Comparison of ENCODE assay signal across 1 cellular context in the genomic region with DNA sequence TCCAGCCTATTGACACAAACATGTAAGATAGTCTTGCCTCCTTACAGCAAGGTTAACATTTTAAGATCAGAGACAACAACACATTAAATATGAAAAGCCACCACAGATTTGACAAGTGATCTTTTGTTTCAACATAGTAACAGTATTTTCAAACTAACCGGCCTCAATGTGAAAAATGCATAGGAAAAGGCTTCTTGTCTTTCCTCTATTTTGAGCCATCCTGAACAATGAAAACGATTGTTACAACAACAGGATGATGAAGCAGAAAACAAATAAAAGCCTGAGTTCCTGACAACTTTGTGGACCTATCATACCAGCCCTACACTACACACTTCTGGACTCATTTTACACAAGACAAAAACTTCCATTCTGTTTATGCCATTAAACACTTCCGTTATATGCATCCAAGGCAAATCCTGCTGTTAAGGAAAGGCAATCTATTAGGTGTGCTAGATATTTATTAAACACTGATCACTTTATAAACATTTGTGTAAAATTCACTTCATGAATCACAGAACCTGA.
TF ChIP-seq lines count a peak whose summit lies in the region.

No MANE protein-coding gene starts in this region.

TF ChIP-seq in HepG2, 621 proteins besides CTCF, POLR2A, EP300 and RAD21 (continued from another document and continues in another):
- no peak for TF ChIP-seq ATF7-NPFF (CRISPR knock-in tag; IDR thresholded peaks at IDR 0.05; ENCODE audit: low read depth)
- TF ChIP-seq ZNF607 (CRISPR knock-in tag; IDR thresholded peaks at IDR 0.05; ENCODE audit: borderline replicate concordance) = no peak; the same call in 1 of the 2 replicates
- TF ChIP-seq, protein P1, sequence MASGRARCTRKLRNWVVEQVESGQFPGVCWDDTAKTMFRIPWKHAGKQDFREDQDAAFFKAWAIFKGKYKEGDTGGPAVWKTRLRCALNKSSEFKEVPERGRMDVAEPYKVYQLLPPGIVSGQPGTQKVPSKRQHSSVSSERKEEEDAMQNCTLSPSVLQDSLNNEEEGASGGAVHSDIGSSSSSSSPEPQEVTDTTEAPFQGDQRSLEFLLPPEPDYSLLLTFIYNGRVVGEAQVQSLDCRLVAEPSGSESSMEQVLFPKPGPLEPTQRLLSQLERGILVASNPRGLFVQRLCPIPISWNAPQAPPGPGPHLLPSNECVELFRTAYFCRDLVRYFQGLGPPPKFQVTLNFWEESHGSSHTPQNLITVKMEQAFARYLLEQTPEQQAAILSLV (CRISPR knock-in tag; IDR thresholded peaks at IDR 0.05; ENCODE audit: borderline replicate concordance) = no peak
- no peak for TF ChIP-seq ZNF441 (CRISPR knock-in tag; IDR thresholded peaks at IDR 0.05; ENCODE audit: borderline replicate concordance)
- TF ChIP-seq, protein P2, sequence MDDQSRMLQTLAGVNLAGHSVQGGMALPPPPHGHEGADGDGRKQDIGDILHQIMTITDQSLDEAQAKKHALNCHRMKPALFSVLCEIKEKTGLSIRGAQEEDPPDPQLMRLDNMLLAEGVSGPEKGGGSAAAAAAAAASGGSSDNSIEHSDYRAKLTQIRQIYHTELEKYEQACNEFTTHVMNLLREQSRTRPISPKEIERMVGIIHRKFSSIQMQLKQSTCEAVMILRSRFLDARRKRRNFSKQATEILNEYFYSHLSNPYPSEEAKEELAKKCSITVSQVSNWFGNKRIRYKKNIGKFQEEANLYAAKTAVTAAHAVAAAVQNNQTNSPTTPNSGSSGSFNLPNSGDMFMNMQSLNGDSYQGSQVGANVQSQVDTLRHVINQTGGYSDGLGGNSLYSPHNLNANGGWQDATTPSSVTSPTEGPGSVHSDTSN (CRISPR knock-in tag; IDR thresholded peaks at IDR 0.05; ENCODE audit: borderline replicate concordance) = no peak
- TF ChIP-seq, protein P3, sequence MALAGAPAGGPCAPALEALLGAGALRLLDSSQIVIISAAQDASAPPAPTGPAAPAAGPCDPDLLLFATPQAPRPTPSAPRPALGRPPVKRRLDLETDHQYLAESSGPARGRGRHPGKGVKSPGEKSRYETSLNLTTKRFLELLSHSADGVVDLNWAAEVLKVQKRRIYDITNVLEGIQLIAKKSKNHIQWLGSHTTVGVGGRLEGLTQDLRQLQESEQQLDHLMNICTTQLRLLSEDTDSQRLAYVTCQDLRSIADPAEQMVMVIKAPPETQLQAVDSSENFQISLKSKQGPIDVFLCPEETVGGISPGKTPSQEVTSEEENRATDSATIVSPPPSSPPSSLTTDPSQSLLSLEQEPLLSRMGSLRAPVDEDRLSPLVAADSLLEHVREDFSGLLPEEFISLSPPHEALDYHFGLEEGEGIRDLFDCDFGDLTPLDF (CRISPR knock-in tag; IDR thresholded peaks at IDR 0.05) = no peak
- TF ChIP-seq ZNF224 (CRISPR knock-in tag; IDR thresholded peaks at IDR 0.05) = no peak
- TF ChIP-seq TARDBP (CRISPR knock-in tag; IDR thresholded peaks at IDR 0.05) = peak; percentile 63; the same call in 1 of the 2 replicates
- no peak for TF ChIP-seq PAF1 (CRISPR knock-in tag; IDR thresholded peaks at IDR 0.05)
- TF ChIP-seq, protein P4, sequence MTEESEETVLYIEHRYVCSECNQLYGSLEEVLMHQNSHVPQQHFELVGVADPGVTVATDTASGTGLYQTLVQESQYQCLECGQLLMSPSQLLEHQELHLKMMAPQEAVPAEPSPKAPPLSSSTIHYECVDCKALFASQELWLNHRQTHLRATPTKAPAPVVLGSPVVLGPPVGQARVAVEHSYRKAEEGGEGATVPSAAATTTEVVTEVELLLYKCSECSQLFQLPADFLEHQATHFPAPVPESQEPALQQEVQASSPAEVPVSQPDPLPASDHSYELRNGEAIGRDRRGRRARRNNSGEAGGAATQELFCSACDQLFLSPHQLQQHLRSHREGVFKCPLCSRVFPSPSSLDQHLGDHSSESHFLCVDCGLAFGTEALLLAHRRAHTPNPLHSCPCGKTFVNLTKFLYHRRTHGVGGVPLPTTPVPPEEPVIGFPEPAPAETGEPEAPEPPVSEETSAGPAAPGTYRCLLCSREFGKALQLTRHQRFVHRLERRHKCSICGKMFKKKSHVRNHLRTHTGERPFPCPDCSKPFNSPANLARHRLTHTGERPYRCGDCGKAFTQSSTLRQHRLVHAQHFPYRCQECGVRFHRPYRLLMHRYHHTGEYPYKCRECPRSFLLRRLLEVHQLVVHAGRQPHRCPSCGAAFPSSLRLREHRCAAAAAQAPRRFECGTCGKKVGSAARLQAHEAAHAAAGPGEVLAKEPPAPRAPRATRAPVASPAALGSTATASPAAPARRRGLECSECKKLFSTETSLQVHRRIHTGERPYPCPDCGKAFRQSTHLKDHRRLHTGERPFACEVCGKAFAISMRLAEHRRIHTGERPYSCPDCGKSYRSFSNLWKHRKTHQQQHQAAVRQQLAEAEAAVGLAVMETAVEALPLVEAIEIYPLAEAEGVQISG (CRISPR knock-in tag; IDR thresholded peaks at IDR 0.05) = no peak
- TF ChIP-seq, protein P5, sequence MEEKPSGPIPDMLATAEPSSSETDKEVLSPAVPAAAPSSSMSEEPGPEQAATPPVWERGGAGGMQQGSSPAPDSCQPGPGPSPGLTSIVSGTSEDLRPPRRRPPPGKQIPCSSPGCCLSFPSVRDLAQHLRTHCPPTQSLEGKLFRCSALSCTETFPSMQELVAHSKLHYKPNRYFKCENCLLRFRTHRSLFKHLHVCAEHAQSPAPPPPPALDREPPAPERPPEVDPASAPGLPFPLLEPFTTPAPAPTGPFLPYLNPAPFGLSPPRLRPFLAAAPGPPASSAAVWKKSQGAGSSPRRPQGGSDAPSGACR (CRISPR knock-in tag; IDR thresholded peaks at IDR 0.05) = no peak
- no peak for TF ChIP-seq ZNF772 (CRISPR knock-in tag; IDR thresholded peaks at IDR 0.05)
- no peak for TF ChIP-seq SIN3A (IDR thresholded peaks at IDR 0.05; ENCODE audit: borderline replicate concordance, low read depth, low read length)
- no peak for TF ChIP-seq MAZ (IDR thresholded peaks at IDR 0.05; ENCODE audit: borderline replicate concordance, low read depth, low read length)
- no peak for TF ChIP-seq MAZ (CRISPR knock-in tag; IDR thresholded peaks at IDR 0.05; ENCODE audit: low read depth)
- TF ChIP-seq ZNF496 (CRISPR knock-in tag; IDR thresholded peaks at IDR 0.05; ENCODE audit: insufficient replicate concordance) = no peak
- TF ChIP-seq ZNF562 (CRISPR knock-in tag; IDR thresholded peaks at IDR 0.05; ENCODE audit: borderline replicate concordance) = no peak
- TF ChIP-seq, protein P6, sequence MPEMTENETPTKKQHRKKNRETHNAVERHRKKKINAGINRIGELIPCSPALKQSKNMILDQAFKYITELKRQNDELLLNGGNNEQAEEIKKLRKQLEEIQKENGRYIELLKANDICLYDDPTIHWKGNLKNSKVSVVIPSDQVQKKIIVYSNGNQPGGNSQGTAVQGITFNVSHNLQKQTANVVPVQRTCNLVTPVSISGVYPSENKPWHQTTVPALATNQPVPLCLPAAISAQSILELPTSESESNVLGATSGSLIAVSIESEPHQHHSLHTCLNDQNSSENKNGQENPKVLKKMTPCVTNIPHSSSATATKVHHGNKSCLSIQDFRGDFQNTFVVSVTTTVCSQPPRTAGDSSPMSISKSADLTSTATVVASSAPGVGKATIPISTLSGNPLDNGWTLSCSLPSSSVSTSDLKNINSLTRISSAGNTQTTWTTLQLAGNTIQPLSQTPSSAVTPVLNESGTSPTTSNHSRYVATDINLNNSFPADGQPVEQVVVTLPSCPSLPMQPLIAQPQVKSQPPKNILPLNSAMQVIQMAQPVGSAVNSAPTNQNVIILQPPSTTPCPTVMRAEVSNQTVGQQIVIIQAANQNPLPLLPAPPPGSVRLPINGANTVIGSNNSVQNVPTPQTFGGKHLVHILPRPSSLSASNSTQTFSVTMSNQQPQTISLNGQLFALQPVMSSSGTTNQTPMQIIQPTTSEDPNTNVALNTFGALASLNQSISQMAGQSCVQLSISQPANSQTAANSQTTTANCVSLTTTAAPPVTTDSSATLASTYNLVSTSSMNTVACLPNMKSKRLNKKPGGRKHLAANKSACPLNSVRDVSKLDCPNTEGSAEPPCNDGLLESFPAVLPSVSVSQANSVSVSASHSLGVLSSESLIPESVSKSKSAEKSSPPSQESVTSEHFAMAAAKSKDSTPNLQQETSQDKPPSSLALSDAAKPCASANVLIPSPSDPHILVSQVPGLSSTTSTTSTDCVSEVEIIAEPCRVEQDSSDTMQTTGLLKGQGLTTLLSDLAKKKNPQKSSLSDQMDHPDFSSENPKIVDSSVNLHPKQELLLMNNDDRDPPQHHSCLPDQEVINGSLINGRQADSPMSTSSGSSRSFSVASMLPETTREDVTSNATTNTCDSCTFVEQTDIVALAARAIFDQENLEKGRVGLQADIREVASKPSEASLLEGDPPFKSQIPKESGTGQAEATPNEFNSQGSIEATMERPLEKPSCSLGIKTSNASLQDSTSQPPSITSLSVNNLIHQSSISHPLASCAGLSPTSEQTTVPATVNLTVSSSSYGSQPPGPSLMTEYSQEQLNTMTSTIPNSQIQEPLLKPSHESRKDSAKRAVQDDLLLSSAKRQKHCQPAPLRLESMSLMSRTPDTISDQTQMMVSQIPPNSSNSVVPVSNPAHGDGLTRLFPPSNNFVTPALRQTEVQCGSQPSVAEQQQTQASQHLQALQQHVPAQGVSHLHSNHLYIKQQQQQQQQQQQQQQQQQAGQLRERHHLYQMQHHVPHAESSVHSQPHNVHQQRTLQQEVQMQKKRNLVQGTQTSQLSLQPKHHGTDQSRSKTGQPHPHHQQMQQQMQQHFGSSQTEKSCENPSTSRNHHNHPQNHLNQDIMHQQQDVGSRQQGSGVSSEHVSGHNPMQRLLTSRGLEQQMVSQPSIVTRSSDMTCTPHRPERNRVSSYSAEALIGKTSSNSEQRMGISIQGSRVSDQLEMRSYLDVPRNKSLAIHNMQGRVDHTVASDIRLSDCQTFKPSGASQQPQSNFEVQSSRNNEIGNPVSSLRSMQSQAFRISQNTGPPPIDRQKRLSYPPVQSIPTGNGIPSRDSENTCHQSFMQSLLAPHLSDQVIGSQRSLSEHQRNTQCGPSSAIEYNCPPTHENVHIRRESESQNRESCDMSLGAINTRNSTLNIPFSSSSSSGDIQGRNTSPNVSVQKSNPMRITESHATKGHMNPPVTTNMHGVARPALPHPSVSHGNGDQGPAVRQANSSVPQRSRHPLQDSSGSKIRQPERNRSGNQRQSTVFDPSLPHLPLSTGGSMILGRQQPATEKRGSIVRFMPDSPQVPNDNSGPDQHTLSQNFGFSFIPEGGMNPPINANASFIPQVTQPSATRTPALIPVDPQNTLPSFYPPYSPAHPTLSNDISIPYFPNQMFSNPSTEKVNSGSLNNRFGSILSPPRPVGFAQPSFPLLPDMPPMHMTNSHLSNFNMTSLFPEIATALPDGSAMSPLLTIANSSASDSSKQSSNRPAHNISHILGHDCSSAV (CRISPR knock-in tag; IDR thresholded peaks at IDR 0.05; ENCODE audit: borderline replicate concordance) = no peak
- TF ChIP-seq, protein P7, sequence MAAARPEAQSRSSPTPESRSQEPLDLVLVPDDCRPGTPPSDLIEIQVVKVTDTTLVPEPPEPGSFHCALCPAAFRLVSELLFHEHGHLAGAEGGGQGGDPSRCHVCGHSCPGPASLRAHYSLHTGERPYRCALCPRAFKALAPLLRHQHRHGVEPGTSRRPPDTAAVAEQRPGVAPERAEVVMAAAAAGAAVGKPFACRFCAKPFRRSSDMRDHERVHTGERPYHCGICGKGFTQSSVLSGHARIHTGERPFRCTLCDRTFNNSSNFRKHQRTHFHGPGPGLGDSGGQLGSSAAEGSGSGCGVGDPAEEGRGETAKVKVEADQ (CRISPR knock-in tag; IDR thresholded peaks at IDR 0.05; ENCODE audit: borderline replicate concordance) = no peak
- no peak for TF ChIP-seq SRSF1 (optimal IDR thresholded peaks at IDR 0.05; ENCODE audit: low read depth, low read length)
- TF ChIP-seq ZNF839 (CRISPR knock-in tag; IDR thresholded peaks at IDR 0.05; ENCODE audit: borderline replicate concordance) = no peak
- TF ChIP-seq, protein P8, sequence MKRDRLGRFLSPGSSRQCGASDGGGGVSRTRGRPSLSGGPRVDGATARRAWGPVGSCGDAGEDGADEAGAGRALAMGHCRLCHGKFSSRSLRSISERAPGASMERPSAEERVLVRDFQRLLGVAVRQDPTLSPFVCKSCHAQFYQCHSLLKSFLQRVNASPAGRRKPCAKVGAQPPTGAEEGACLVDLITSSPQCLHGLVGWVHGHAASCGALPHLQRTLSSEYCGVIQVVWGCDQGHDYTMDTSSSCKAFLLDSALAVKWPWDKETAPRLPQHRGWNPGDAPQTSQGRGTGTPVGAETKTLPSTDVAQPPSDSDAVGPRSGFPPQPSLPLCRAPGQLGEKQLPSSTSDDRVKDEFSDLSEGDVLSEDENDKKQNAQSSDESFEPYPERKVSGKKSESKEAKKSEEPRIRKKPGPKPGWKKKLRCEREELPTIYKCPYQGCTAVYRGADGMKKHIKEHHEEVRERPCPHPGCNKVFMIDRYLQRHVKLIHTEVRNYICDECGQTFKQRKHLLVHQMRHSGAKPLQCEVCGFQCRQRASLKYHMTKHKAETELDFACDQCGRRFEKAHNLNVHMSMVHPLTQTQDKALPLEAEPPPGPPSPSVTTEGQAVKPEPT (CRISPR knock-in tag; IDR thresholded peaks at IDR 0.05; ENCODE audit: low read depth) = no peak
- TF ChIP-seq STAT5B (CRISPR knock-in tag; IDR thresholded peaks at IDR 0.05) = no peak
- TF ChIP-seq, protein P9, sequence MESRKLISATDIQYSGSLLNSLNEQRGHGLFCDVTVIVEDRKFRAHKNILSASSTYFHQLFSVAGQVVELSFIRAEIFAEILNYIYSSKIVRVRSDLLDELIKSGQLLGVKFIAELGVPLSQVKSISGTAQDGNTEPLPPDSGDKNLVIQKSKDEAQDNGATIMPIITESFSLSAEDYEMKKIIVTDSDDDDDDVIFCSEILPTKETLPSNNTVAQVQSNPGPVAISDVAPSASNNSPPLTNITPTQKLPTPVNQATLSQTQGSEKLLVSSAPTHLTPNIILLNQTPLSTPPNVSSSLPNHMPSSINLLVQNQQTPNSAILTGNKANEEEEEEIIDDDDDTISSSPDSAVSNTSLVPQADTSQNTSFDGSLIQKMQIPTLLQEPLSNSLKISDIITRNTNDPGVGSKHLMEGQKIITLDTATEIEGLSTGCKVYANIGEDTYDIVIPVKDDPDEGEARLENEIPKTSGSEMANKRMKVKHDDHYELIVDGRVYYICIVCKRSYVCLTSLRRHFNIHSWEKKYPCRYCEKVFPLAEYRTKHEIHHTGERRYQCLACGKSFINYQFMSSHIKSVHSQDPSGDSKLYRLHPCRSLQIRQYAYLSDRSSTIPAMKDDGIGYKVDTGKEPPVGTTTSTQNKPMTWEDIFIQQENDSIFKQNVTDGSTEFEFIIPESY (CRISPR knock-in tag; IDR thresholded peaks at IDR 0.05) = no peak
- TF ChIP-seq, protein P10, sequence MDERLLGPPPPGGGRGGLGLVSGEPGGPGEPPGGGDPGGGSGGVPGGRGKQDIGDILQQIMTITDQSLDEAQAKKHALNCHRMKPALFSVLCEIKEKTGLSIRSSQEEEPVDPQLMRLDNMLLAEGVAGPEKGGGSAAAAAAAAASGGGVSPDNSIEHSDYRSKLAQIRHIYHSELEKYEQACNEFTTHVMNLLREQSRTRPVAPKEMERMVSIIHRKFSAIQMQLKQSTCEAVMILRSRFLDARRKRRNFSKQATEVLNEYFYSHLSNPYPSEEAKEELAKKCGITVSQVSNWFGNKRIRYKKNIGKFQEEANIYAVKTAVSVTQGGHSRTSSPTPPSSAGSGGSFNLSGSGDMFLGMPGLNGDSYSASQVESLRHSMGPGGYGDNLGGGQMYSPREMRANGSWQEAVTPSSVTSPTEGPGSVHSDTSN (CRISPR knock-in tag; IDR thresholded peaks at IDR 0.05) = no peak
- 0 out of 2 replicates have a peak, but pooled peaks have one; percentile 57 for TF ChIP-seq ZSCAN29 (CRISPR knock-in tag; conservative IDR thresholded peaks at IDR 0.05)
